ENCODE assay signal across 8 cellular contexts in the genomic region with DNA sequence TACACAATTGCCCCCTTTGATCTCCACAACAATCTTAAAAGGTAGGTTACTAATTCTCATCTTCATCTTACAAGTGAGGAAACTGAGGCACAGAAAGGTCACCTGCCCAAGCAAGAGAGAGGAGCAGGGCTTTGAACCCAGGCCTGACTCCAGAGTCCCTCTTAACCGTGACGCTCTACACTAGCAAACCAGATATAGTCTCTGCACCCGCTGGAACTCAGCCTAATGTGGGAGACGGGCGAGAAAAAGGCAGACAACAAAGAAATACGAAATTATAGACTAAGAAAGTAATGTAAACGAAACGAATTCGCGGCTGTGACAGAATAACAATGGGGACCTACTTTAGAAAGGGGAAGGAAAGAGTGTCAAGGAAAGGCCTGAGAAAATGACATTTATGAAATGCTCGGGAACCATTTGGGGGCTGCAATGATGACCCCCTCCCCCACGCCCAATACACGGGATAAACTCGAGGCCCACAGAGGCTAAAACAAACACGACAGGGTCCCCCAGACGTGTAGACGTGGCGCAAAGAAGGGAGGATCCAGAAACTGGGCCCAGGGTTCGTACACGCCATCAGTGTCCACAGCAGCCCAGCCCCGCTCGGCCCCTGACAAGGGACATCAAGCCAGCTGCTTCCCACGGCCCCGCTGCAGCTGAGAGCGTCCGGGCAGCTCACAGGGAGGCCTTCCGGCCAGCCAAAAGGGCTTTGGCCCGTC. TPM values are rescaled to one million over a fixed set of nuclear protein-coding genes. Genes with fewer than 3 reads are reported as not detected.
DNase-seq lines count a peak whose midpoint lies in the region; ATAC-seq and TF ChIP-seq lines count a peak whose summit lies in the region.

No MANE protein-coding gene starts in this region.

- H3K36me3 ChIP-seq in PC-3 (ENCODE audit: low read depth, low read length) (no peaks in the 10 kb centered on the region), mesendoderm (ENCODE audit: control insufficient read depth, insufficient read depth, low read length) (no peaks in the 10 kb centered on the region), urinary bladder (ENCODE audit: insufficient read depth) (no peaks in the 10 kb centered on the region)

- peak overlapping the region; percentile 72 for H2BK5ac ChIP-seq in mesendoderm (ENCODE audit: low read length)

- DNase-seq in SIG-M5 treated with dmso at 0.1 percent for 504 hours (lab: John Stamatoyannopoulos, UW; ENCODE audit: unreplicated experiment) (peak; percentile 34), SIG-M5 (lab: John Stamatoyannopoulos, UW) (no peak), PC-3 (no peak), mesendoderm (peak; percentile 10), cerebellar nuclear complex (lab: John Stamatoyannopoulos, UW) (no peak)

- no peaks in the 10 kb centered on the region for H3K9me2 ChIP-seq in PC-3 (replicated peaks; ENCODE audit: low read length)

- peak overlapping the region; percentile 87 for H3K4me3 Mint-ChIP-seq in dendritic cell treated with granulocyte-macrophage colony-stimulating factor and Interleukin-4, amounts not matched to agents 40 ng/mL and 50 ng/mL, for 4 days

- peak overlapping the region; percentile 97 for H3K27ac Mint-ChIP-seq in dendritic cell treated with granulocyte-macrophage colony-stimulating factor and Interleukin-4, amounts not matched to agents 40 ng/mL and 50 ng/mL, for 4 days

- intact Hi-C loops in PC-3 (cut with micrococcal nuclease): loop anchor here (2.0 to 5.0 kb wide), 2 partner anchors 55 to 220 kb away; a partner anchor contains a TSS
- intact Hi-C loops in dendritic cell treated with granulocyte-macrophage colony-stimulating factor and Interleukin-4, amounts not matched to agents 40 ng/mL and 50 ng/mL, for 4 days (cut with micrococcal nuclease): loop anchor here (5.0 kb wide), 2 partner anchors 55 to 185 kb away; a partner anchor contains a TSS

- H4K20me1 ChIP-seq in PC-3 (ENCODE audit: low read length): peaks cover 17% of the 10 kb centered on the region; the same call in 1 of the 2 replicates

- no peak overlapping the region for H4K5ac ChIP-seq in mesendoderm (ENCODE audit: low read length)

- H3K9ac ChIP-seq in PC-3 (ENCODE audit: low read length) (peak overlapping the region; percentile 92), mesendoderm (ENCODE audit: low read length) (peak overlapping the region; percentile 93)

- no peaks in the 10 kb centered on the region for H3K27me3 ChIP-seq in PC-3 (ENCODE audit: low read length)
- H3K27me3 ChIP-seq in mesendoderm (ENCODE audit: insufficient read depth, low read length, poor library complexity): no peaks in the 10 kb centered on the region

- H3K56ac ChIP-seq in mesendoderm (ENCODE audit: low read length): peak overlapping the region; percentile 98

- H3K27ac ChIP-seq in PC-3 (ENCODE audit: low read length): peak overlapping the region; percentile 65; the same call in 1 of the 2 replicates
- H3K27ac ChIP-seq in mesendoderm (ENCODE audit: low read depth, low read length): peak overlapping the region; percentile 58
- H3K27ac ChIP-seq in urinary bladder (ENCODE audit: low read depth): peak overlapping the region; percentile 90

- H3K9me3 ChIP-seq in PC-3 (ENCODE audit: low read length): no peaks in the 10 kb centered on the region

- peak; percentile 10 for ATAC-seq in HG02678 (IDR thresholded peaks at IDR 0.05; ENCODE audit: unreplicated experiment)
- peak; percentile 33 for ATAC-seq in PC-3

- H4K8ac ChIP-seq in mesendoderm (ENCODE audit: low read depth, low read length): no peak overlapping the region

- peak overlapping the region; percentile 97 for H2AFZ ChIP-seq in PC-3 (ENCODE audit: low read length)

- no peak overlapping the region for H2BK15ac ChIP-seq in mesendoderm (replicated peaks; ENCODE audit: low read depth)

- H3K18ac ChIP-seq in mesendoderm (ENCODE audit: low read length): peak overlapping the region; percentile 98

- WGBS in mesendoderm (ENCODE audit: extremely low coverage, insufficient coverage, low lambda C conversion rate): no CpG with 5 or more reads among the region's 28 CpGs
- WGBS in urinary bladder: under 1% methylated on average over 28 of the region's 28 CpGs

- H3K4me2 ChIP-seq in PC-3 (ENCODE audit: low read length) (peak overlapping the region; percentile 98), mesendoderm (ENCODE audit: low read length) (peak overlapping the region; percentile 70)

- H3K36me3 Mint-ChIP-seq in dendritic cell treated with granulocyte-macrophage colony-stimulating factor and Interleukin-4, amounts not matched to agents 40 ng/mL and 50 ng/mL, for 4 days (ENCODE audit: low read depth): peaks cover 13% of the 10 kb centered on the region

- H2BK120ac ChIP-seq in mesendoderm (ENCODE audit: low read depth, low read length): no peak overlapping the region

- H3K79me2 ChIP-seq in PC-3 (ENCODE audit: low read length) (peaks cover 56% of the 10 kb centered on the region), mesendoderm (ENCODE audit: control insufficient read depth, insufficient read depth, low read length) (peaks cover 37% of the 10 kb centered on the region)

- H2AK5ac ChIP-seq in mesendoderm (ENCODE audit: low read length): no peak overlapping the region

- no peak for TF ChIP-seq CTCF in PC-3 (conservative IDR thresholded peaks at IDR 0.05; ENCODE audit: low read depth, low read length)

- peak overlapping the region; percentile 72 for H3K23ac ChIP-seq in mesendoderm (ENCODE audit: low read length)

- CTCF ChIA-PET in PC-3 (lab: Charles Lee): interaction anchor here (0.7 kb wide), 2 partner anchors 53 to 287 kb away, joined by 3 to 4 read pairs; no protein-coding TSS in a partner anchor

- peaks cover 7% of the 10 kb centered on the region for H3F3A ChIP-seq in PC-3 (ENCODE audit: low read length, unreplicated experiment)

- no peaks in the 10 kb centered on the region for H3K27me3 Mint-ChIP-seq in dendritic cell treated with granulocyte-macrophage colony-stimulating factor and Interleukin-4, amounts not matched to agents 40 ng/mL and 50 ng/mL, for 4 days

- POLR2A ChIA-PET in PC-3 (lab: Charles Lee; ENCODE audit: unreplicated experiment): interaction anchor here (0.6 to 0.7 kb wide), 2 partner anchors 626 to 1602 kb away, joined by 3 to 30 read pairs; no protein-coding TSS in a partner anchor

- H3K9me3 Mint-ChIP-seq in dendritic cell treated with granulocyte-macrophage colony-stimulating factor and Interleukin-4, amounts not matched to agents 40 ng/mL and 50 ng/mL, for 4 days: no peaks in the 10 kb centered on the region

- peak overlapping the region; percentile 82 for H3K4ac ChIP-seq in mesendoderm (ENCODE audit: low read depth, low read length)

- H3K4me3 ChIP-seq in PC-3 (ENCODE audit: low read length) (peak overlapping the region; percentile 97), mesendoderm (ENCODE audit: low read length) (peak overlapping the region; percentile 97), urinary bladder (ENCODE audit: low read depth, low read length) (peak overlapping the region; percentile 78)

- peaks cover 47% of the 10 kb centered on the region for H3K4me1 Mint-ChIP-seq in dendritic cell treated with granulocyte-macrophage colony-stimulating factor and Interleukin-4, amounts not matched to agents 40 ng/mL and 50 ng/mL, for 4 days (ENCODE audit: low read depth)

- H3K4me1 ChIP-seq in PC-3 (ENCODE audit: insufficient read depth, low read length): peaks cover 20% of the 10 kb centered on the region
- H3K4me1 ChIP-seq in mesendoderm (ENCODE audit: control insufficient read depth, low read depth, low read length): no peaks in the 10 kb centered on the region
- H3K4me1 ChIP-seq in urinary bladder (ENCODE audit: insufficient read depth): no peaks in the 10 kb centered on the region

- TSS peak; percentile 66 for BruUV-seq in PC-3 (replicated peaks; lab: Mats Ljungman, UMichigan)

- peaks cover 16% of the 10 kb centered on the region for H3K79me1 ChIP-seq in mesendoderm (ENCODE audit: low read length)

RNA-seq across cellular contexts. Expression of a gene that starts 0.6 kb away (rescaled TPM):
- 46.9 and 52.6 TPM in 2 replicates for total RNA-seq in PC-3 (2014; rRNA removed)
- 40.6 TPM for polyA plus RNA-seq in mesendoderm (2013, experiment 1 of 2)
- 40.7 TPM for polyA plus RNA-seq in mesendoderm (2013, experiment 2 of 2)
- total RNA-seq in urinary bladder: 52.3 TPM
- polyA plus RNA-seq in urinary bladder: 40.0 TPM

RNA-seq across cellular contexts. Expression of a gene that starts 55.2 kb away (rescaled TPM):
- 22.2 and 28.5 TPM in 2 replicates for total RNA-seq in PC-3 (2014; rRNA removed)
- polyA plus RNA-seq in mesendoderm (2013, experiment 1 of 2): 7.7 TPM
- 7.5 TPM for polyA plus RNA-seq in mesendoderm (2013, experiment 2 of 2)
- total RNA-seq in urinary bladder: 15.1 TPM
- polyA plus RNA-seq in urinary bladder: 17.8 TPM

Comparison
In these comparisons a context has a peak if more than half of its experiments do, and no peak if none do; other contexts are left out.
1. DNase-seq: peak in SIG-M5 treated with dmso at 0.1 percent for 504 hours (single experiment) and mesendoderm (single experiment); none in SIG-M5 (single experiment), PC-3 (single experiment) and cerebellar nuclear complex (0 of 2).
2. Peak in every context shown above with its lines, with median percentiles within 50 percentile points of each other: H3K27ac ChIP-seq and H3K4me3 ChIP-seq.